Comparison of ENCODE assay signal across 28 cellular contexts in the genomic region with DNA sequence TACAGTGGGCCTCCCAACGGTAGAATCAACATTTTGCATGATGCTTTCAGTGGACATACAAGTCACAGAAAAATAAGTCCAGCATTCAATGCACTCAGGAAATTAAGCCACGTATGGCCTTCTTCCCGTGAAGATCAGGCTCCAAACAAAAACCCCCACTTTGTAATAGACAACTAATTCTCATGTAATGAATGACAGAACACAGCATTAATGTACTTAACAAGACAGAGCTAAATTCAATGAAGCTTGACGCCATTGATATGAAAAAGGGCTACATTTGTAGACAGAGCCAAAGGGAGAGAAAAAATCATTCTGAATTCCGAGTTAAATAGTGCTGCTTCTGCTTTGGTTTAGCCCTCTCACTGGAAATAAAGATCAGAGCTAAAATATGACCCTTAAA.
DNase-seq lines count a peak whose midpoint lies in the region; ATAC-seq and TF ChIP-seq lines count a peak whose summit lies in the region.
"Had no signal": no experiment of that assay in that cellular context is flagged by ENCODE, and none has a peak within 500 bp of the region (broad histone marks: within the 10 kb centered on the region; RNA-seq: fewer than 3 reads in every experiment).

No MANE protein-coding gene starts in this region.

- DNase-seq in SK-N-DZ (ENCODE audit: low spot score) (peak; percentile 23), glutamatergic neuron (no peak), NCI-H1105 treated with DMSO at 0.1 percent for 48 hours (lab: John Stamatoyannopoulos, UW) (no peak), endothelial cell (ENCODE audit: low spot score) (no peak)
- DNase-seq: activated B cell treated with CpG ODN at 0.5 μM for 24 hours; activated CD8-positive, alpha-beta T cell treated with anti-CD3 and anti-CD28 coated beads, Interleukin-2, amount 10 ng/mL, durations not matched to agents 7 days and 5 days; C1 segment of cervical spinal cord; Calu3; cortex of kidney; heart left ventricle; left lung; midbrain; NCI-H1105; NCI-H2029 treated with DMSO at 0.1 percent for 48 hours; NCI-H446; NK-92 treated with Interleukin-12 subunit alpha and Interleukin-12 subunit beta, amount 100 ng/mL, for 24 hours; stimulated activated CD4-positive, alpha-beta T cell treated with anti-CD3 and anti-CD28 coated beads, Interleukin-4, amount 100 ng/mL, for 24 hours; stimulated activated naive CD4-positive, alpha-beta T cell treated with Interleukin-2 at 50 U/mL for 16 hours; T-helper 17 cell had no signal

- peak overlapping the region; percentile 4 for H3K27ac Mint-ChIP-seq in glutamatergic neuron (ENCODE audit: unreplicated experiment)
- no peak overlapping the region for H3K27ac Mint-ChIP-seq in endothelial cell (ENCODE audit: unreplicated experiment)
- H3K27ac Mint-ChIP-seq: activated B cell treated with CpG ODN at 0.5 μM for 24 hours; activated CD8-positive, alpha-beta T cell treated with anti-CD3 and anti-CD28 coated beads, Interleukin-2, amount 10 ng/mL, durations not matched to agents 7 days and 5 days; T-helper 17 cell had no signal

- H3K27me3 ChIP-seq in BLaER1: no peaks in the 10 kb centered on the region
- H3K27me3 ChIP-seq in rectal smooth muscle tissue (ENCODE audit: control insufficient read depth, insufficient read depth, low read length): no peaks in the 10 kb centered on the region
- H3K27me3 ChIP-seq: heart left ventricle, left lung, SJSA1, tibial nerve had no signal

- TF ChIP-seq CTCF in glutamatergic neuron (IDR thresholded peaks at IDR 0.05; ENCODE audit: partially characterized antibody, unreplicated experiment) (no peak), endothelial cell (IDR thresholded peaks at IDR 0.05; ENCODE audit: unreplicated experiment) (no peak)

- H3K36me3 ChIP-seq in BLaER1: peaks cover 14% of the 10 kb centered on the region
- H3K36me3 ChIP-seq in rectal smooth muscle tissue (ENCODE audit: control insufficient read depth, insufficient read depth, low read length): no peaks in the 10 kb centered on the region
- H3K36me3 ChIP-seq: heart left ventricle, left lung, prostate gland, SJSA1, tibial nerve had no signal

- H3K4me3 Mint-ChIP-seq in glutamatergic neuron (ENCODE audit: unreplicated experiment) (no peak overlapping the region), endothelial cell (ENCODE audit: unreplicated experiment) (no peak overlapping the region)
- H3K4me3 Mint-ChIP-seq: activated B cell treated with CpG ODN at 0.5 μM for 24 hours; activated CD8-positive, alpha-beta T cell treated with anti-CD3 and anti-CD28 coated beads, Interleukin-2, amount 10 ng/mL, durations not matched to agents 7 days and 5 days; T-helper 17 cell had no signal

- H3K4me2 ChIP-seq in BLaER1: peak overlapping the region; percentile 45
- H3K4me2 ChIP-seq: A549 had no signal

- H3K27ac ChIP-seq in BLaER1: peak overlapping the region; percentile 51
- H3K27ac ChIP-seq in rectal smooth muscle tissue (ENCODE audit: low read depth, low read length): peak overlapping the region; percentile 37
- H3K27ac ChIP-seq: heart left ventricle, HL-60, prostate gland, SJSA1 had no signal

- no peak overlapping the region; the same call in 1 of the 2 replicates for H3K9ac ChIP-seq in BLaER1
- H3K9ac ChIP-seq in rectal smooth muscle tissue (ENCODE audit: low read length): no peak overlapping the region

- ATAC-seq in GM19395 (IDR thresholded peaks at IDR 0.05; ENCODE audit: unreplicated experiment) (no peak), HG03039 (IDR thresholded peaks at IDR 0.05; ENCODE audit: unreplicated experiment) (no peak)
- ATAC-seq: A549; activated CD8-positive, alpha-beta T cell treated with anti-CD3 and anti-CD28 coated beads, Interleukin-2, amount 10 ng/mL, durations not matched to agents 7 days and 5 days; heart left ventricle; left lung; T-helper 17 cell had no signal

- no peaks in the 10 kb centered on the region for H4K20me1 ChIP-seq in BLaER1

- H3K27me3 Mint-ChIP-seq in glutamatergic neuron (ENCODE audit: unreplicated experiment) (no peaks in the 10 kb centered on the region), endothelial cell (ENCODE audit: unreplicated experiment) (no peaks in the 10 kb centered on the region)
- H3K27me3 Mint-ChIP-seq: activated B cell treated with CpG ODN at 0.5 μM for 24 hours, T-helper 17 cell had no signal

- H3K36me3 Mint-ChIP-seq in glutamatergic neuron (ENCODE audit: unreplicated experiment) (no peaks in the 10 kb centered on the region), endothelial cell (ENCODE audit: low read depth, unreplicated experiment) (no peaks in the 10 kb centered on the region)

- H3K4me3 ChIP-seq in BLaER1 (no peak overlapping the region; the same call in 1 of the 2 replicates), rectal smooth muscle tissue (ENCODE audit: low read length) (no peak overlapping the region)
- H3K4me3 ChIP-seq: A549, heart left ventricle, left lung, prostate gland, SJSA1, tibial nerve had no signal

- H3K4me1 Mint-ChIP-seq in glutamatergic neuron (ENCODE audit: low read depth, unreplicated experiment) (peaks cover 28% of the 10 kb centered on the region), endothelial cell (ENCODE audit: unreplicated experiment) (peaks cover 8% of the 10 kb centered on the region)
- H3K4me1 Mint-ChIP-seq: activated B cell treated with CpG ODN at 0.5 μM for 24 hours, T-helper 17 cell had no signal

- H3K9me3 ChIP-seq in BLaER1: peaks cover 7% of the 10 kb centered on the region
- H3K9me3 ChIP-seq: A549, heart left ventricle, prostate gland, SJSA1, tibial nerve had no signal

- H3K4me1 ChIP-seq in BLaER1: peaks cover 71% of the 10 kb centered on the region
- peaks cover 20% of the 10 kb centered on the region for H3K4me1 ChIP-seq in rectal smooth muscle tissue (ENCODE audit: control insufficient read depth, insufficient read depth, low read length)
- H3K4me1 ChIP-seq: left lung, prostate gland had no signal

- H3K9me3 Mint-ChIP-seq in glutamatergic neuron (ENCODE audit: unreplicated experiment): no peaks in the 10 kb centered on the region
- H3K9me3 Mint-ChIP-seq in endothelial cell (ENCODE audit: unreplicated experiment): no peaks in the 10 kb centered on the region
